ENCODE assay signal across 8 cellular contexts in genomic region chr19:49453013-49453756, GRCh38. TPM values are rescaled to one million over a fixed set of nuclear protein-coding genes. Genes with fewer than 3 reads are reported as not detected.
DNase-seq lines count a peak whose midpoint lies in the region; ATAC-seq, FAIRE-seq and TF ChIP-seq lines count a peak whose summit lies in the region.

TSS of gene ALDH16A1 (plus strand) at chr19:49453225. CDS start at chr19:49453332, 107 bp downstream.

- peak; percentile 82 for FAIRE-seq in HTR-8/SVneo (lab: Jason Lieb, UNC)
- FAIRE-seq in H1 (lab: Jason Lieb, UNC), result no peak

- no peaks in the 10 kb centered on the region for H3K9me3 ChIP-seq in H1 (ENCODE audit: insufficient read depth in 2 of 2, low read depth in 1 of 2, low read length in 1 of 2)

- peak within 1 kb of the TSS; percentile 92 for H4K91ac ChIP-seq in H1 (replicated peaks; ENCODE audit: insufficient read length, low read length)

- TF ChIP-seq POLR2A in H1 (IDR thresholded peaks at IDR 0.05; ENCODE audit: control extremely low read depth in 1 of 2, low read depth in 2 of 2, low read length in 2 of 2), result peak; percentile 90 to 99

- POLR2A ChIA-PET in H1 (lab: Charles Lee; ENCODE audit: partially characterized antibody), result interaction anchor here (0.7 to 4.6 kb wide), 28 partner anchors 10 to 323 kb away, joined by 3 to 33 read pairs (median 4); partner anchors contain the start of genes DKKL1, FLT3LG, GFY and RPS11

- H3K4me1 ChIP-seq in H1 (replicated peaks in 1 of 4; ENCODE audit: control insufficient read depth in 3 of 4, insufficient read depth in 4 of 4, low read length in 3 of 4), result peaks cover 0 to 4% (median 3%) of the 10 kb centered on the region in 4 experiments; a peak in 5 of 7 replicates
- H3K4me1 ChIP-seq in mesendoderm (ENCODE audit: control insufficient read depth, low read depth, low read length), result no peaks in the 10 kb centered on the region

- H2AFZ ChIP-seq in H1 (ENCODE audit: low read length), result no peak within 1 kb of the TSS; the same call in 1 of the 2 replicates

- H4K5ac ChIP-seq in H1 (ENCODE audit: insufficient read length, low read depth, low read length) (peak within 1 kb of the TSS; percentile 97), mesendoderm (ENCODE audit: low read length) (peak within 1 kb of the TSS; percentile 89)

- H3K9ac ChIP-seq in H1 (replicated peaks in 1 of 4; ENCODE audit: extremely low read depth in 1 of 4, low read depth in 3 of 4, low read length in 3 of 4) (peak within 1 kb of the TSS; percentile 94 to 98 (median 96)), mesendoderm (ENCODE audit: low read length) (peak within 1 kb of the TSS; percentile 98)

- CTCF ChIA-PET in H1 (lab: Charles Lee; ENCODE audit: partially characterized antibody), result interaction anchor here (0.5 to 2.1 kb wide), 6 partner anchors 8 to 358 kb away, joined by 4 to 7 read pairs (median 6); partner anchors contain the start of gene FLT3LG

- peak within 1 kb of the TSS; percentile 82 for H3K4ac ChIP-seq in H1 (replicated peaks; ENCODE audit: insufficient read length, low read depth, low read length)
- H3K4ac ChIP-seq in mesendoderm (ENCODE audit: low read depth, low read length), result peak within 1 kb of the TSS; percentile 97

- H2BK120ac ChIP-seq in H1 (replicated peaks; ENCODE audit: low read depth, low read length), result no peak within 1 kb of the TSS
- no peak within 1 kb of the TSS for H2BK120ac ChIP-seq in mesendoderm (ENCODE audit: low read depth, low read length)

- H2BK15ac ChIP-seq in H1 (ENCODE audit: low read length) (no peak within 1 kb of the TSS; the same call in 1 of the 2 replicates), mesendoderm (replicated peaks; ENCODE audit: low read depth) (no peak within 1 kb of the TSS)

- 1% methylated on average over 64 of the region's 66 CpGs; no CpG with 5 or more reads in 1 of the 2 experiments for WGBS in H1 (ENCODE audit: extremely low coverage in 1 of 2, insufficient coverage in 1 of 2, insufficient read length in 1 of 2, insufficient replicate concordance in 2 of 2, low coverage in 1 of 2, low lambda C conversion rate in 2 of 2, missing lambda C conversion rate in 1 of 2), 2 experiments
- WGBS in mesendoderm (ENCODE audit: extremely low coverage, insufficient coverage, low lambda C conversion rate), result no CpG with 5 or more reads among the region's 66 CpGs

- H3K18ac ChIP-seq in H1 (ENCODE audit: extremely low read depth, low read length), result peak within 1 kb of the TSS; percentile 98
- peak within 1 kb of the TSS; percentile 95 for H3K18ac ChIP-seq in mesendoderm (ENCODE audit: low read length)

- peaks cover 0 to 23% of the 10 kb centered on the region in 2 experiments; a peak in 2 of 4 replicates for H3K79me2 ChIP-seq in H1 (ENCODE audit: control insufficient read depth in 1 of 2, insufficient read depth in 2 of 2, low read length in 2 of 2)
- peaks cover 6% of the 10 kb centered on the region for H3K79me2 ChIP-seq in mesendoderm (ENCODE audit: control insufficient read depth, insufficient read depth, low read length)

- TF ChIP-seq RAD21 in H1 (IDR thresholded peaks at IDR 0.05 in 1 of 2, conservative IDR thresholded peaks at IDR 0.05 in 1 of 2; ENCODE audit: low read depth in 2 of 2, low read length in 2 of 2), result no peak

- H2AK5ac ChIP-seq in H1 (ENCODE audit: low read depth, low read length) (peak within 1 kb of the TSS; percentile 1; the same call in 1 of the 2 replicates), mesendoderm (ENCODE audit: low read length) (peak within 1 kb of the TSS; percentile 98)

- H2BK20ac ChIP-seq in H1 (ENCODE audit: low read length), result no peak within 1 kb of the TSS

- H4K8ac ChIP-seq in H1 (ENCODE audit: extremely low read depth, insufficient read depth, low read length) (peak within 1 kb of the TSS; percentile 99), mesendoderm (ENCODE audit: low read depth, low read length) (peak within 1 kb of the TSS; percentile 95)

- peak; percentile 93 for DNase-seq in COLO829 (ENCODE audit: low spot score)
- peak; percentile 94 for DNase-seq in HTR-8/SVneo (ENCODE audit: insufficient read length, low spot score)
- DNase-seq in NOMO-1 treated with dmso at 0.1 percent for 144 hours (lab: John Stamatoyannopoulos, UW; ENCODE audit: unreplicated experiment), result peak; percentile 95
- peak; percentile 92 to 96 (median 95) for DNase-seq in activated CD8-positive, alpha-beta memory T cell treated with anti-CD3 and anti-CD28 coated beads for 48 hours (ENCODE audit: low read depth in 2 of 3, low spot score in 2 of 3)
- DNase-seq in H1 (ENCODE audit: low read depth in 1 of 2, low spot score in 2 of 2), result peak; percentile 90 to 97
- peak; percentile 99 for DNase-seq in mesendoderm
- DNase-seq in stimulated activated CD8-positive, alpha-beta memory T cell treated with anti-CD3 and anti-CD28 coated beads, Interleukin-15, amount 100 ng/mL, for 1 hour (ENCODE audit: low read depth), result peak; percentile 91

- H3K56ac ChIP-seq in H1 (replicated peaks; ENCODE audit: insufficient read length, low read depth, low read length) (peak within 1 kb of the TSS; percentile 71), mesendoderm (ENCODE audit: low read length) (peak within 1 kb of the TSS; percentile 99)

- H3K79me1 ChIP-seq in H1 (ENCODE audit: low read depth, low read length) (peaks cover 2% of the 10 kb centered on the region), mesendoderm (ENCODE audit: low read length) (peaks cover 11% of the 10 kb centered on the region)

- H2BK5ac ChIP-seq in H1 (ENCODE audit: low read depth, low read length), result peak within 1 kb of the TSS; percentile 92
- H2BK5ac ChIP-seq in mesendoderm (ENCODE audit: low read length), result peak within 1 kb of the TSS; percentile 74

- peaks cover 3 to 9% (median 5%) of the 10 kb centered on the region in 4 experiments; a peak in 3 of 8 replicates for H3K36me3 ChIP-seq in H1 (ENCODE audit: control insufficient read depth in 2 of 4, insufficient read depth in 4 of 4, low read length in 3 of 4)
- peaks cover 2% of the 10 kb centered on the region for H3K36me3 ChIP-seq in mesendoderm (ENCODE audit: control insufficient read depth, insufficient read depth, low read length)

- H3K27ac ChIP-seq in H1 (ENCODE audit: low read depth, low read length) (peak within 1 kb of the TSS; percentile 96), mesendoderm (ENCODE audit: low read depth, low read length) (peak within 1 kb of the TSS; percentile 98)

- H3K23ac ChIP-seq in H1 (ENCODE audit: insufficient read length) (no peak within 1 kb of the TSS), mesendoderm (ENCODE audit: low read length) (no peak within 1 kb of the TSS)

- H4K20me1 ChIP-seq in H1 (replicated peaks in 1 of 2; ENCODE audit: control insufficient read depth in 1 of 2, insufficient read depth in 2 of 2, low read length in 2 of 2), result peaks cover 2 to 7% of the 10 kb centered on the region in 2 experiments

- peaks cover 4% of the 10 kb centered on the region for H3K23me2 ChIP-seq in H1 (ENCODE audit: low read depth, low read length)

- TF ChIP-seq EP300 in H1 (IDR thresholded peaks at IDR 0.05; ENCODE audit: borderline replicate concordance in 1 of 2, low read depth in 2 of 2, low read length in 2 of 2), result no peak

- peak within 1 kb of the TSS; percentile 81 for H2BK12ac ChIP-seq in H1 (ENCODE audit: low read depth, low read length)

- no peaks in the 10 kb centered on the region for H3K27me3 ChIP-seq in H1 (replicated peaks in 1 of 4; ENCODE audit: control insufficient read depth in 3 of 4, extremely low read depth in 1 of 4, insufficient read depth in 3 of 4, low read length in 3 of 4)
- no peaks in the 10 kb centered on the region for H3K27me3 ChIP-seq in mesendoderm (ENCODE audit: insufficient read depth, low read length, poor library complexity)

- peak within 1 kb of the TSS; percentile 78 to 86 (median 80) for H3K4me3 ChIP-seq in H1 (ENCODE audit: extremely low read depth in 1 of 4, insufficient read depth in 2 of 4, low read depth in 3 of 4, low read length in 4 of 4)
- peak within 1 kb of the TSS; percentile 85 for H3K4me3 ChIP-seq in mesendoderm (ENCODE audit: low read length)

- H3K14ac ChIP-seq in H1 (ENCODE audit: insufficient read length), result no peak within 1 kb of the TSS

- ATAC-seq in GM21367 (IDR thresholded peaks at IDR 0.05; ENCODE audit: unreplicated experiment), result peak; percentile 79

- TF ChIP-seq CTCF in H1 (IDR thresholded peaks at IDR 0.05; ENCODE audit: control extremely low read depth in 1 of 3, insufficient read depth in 1 of 3, low read depth in 1 of 3, low read length in 3 of 3), result no peak

- peak within 1 kb of the TSS; percentile 63 to 93 for H3K4me2 ChIP-seq in H1 (ENCODE audit: insufficient read depth in 1 of 2, low read depth in 2 of 2, low read length in 2 of 2)
- H3K4me2 ChIP-seq in mesendoderm (ENCODE audit: low read length), result peak within 1 kb of the TSS; percentile 96

TF ChIP-seq in H1, 55 proteins besides CTCF, POLR2A, EP300 and RAD21 (continues in another document):
- TF ChIP-seq TAF1 (IDR thresholded peaks at IDR 0.05; ENCODE audit: low read depth, low read length) (peak; percentile 94), NRF1 (IDR thresholded peaks at IDR 0.05; ENCODE audit: low read depth, low read length) (peak; percentile 86), E2F6 (IDR thresholded peaks at IDR 0.05) (peak; percentile 48), SP1 (IDR thresholded peaks at IDR 0.05; ENCODE audit: low read depth, low read length) (peak; percentile 60; the same call in 1 of the 2 replicates), SP2 (IDR thresholded peaks at IDR 0.05; ENCODE audit: low read length) (no peak), CREB1 (IDR thresholded peaks at IDR 0.05) (peak; percentile 69), SRF (IDR thresholded peaks at IDR 0.05; ENCODE audit: low read depth, low read length) (no peak)

RNA-seq across cellular contexts. Expression of gene ALDH16A1, which starts in this region (rescaled TPM):
- total RNA-seq in H1 (2021; fragmentation: NEBNext Ultra II Directional; extraction: Animal tissue kit (Norgen Biotek cat#: 25700)), result 32.7 and 34.3 TPM in 2 replicates
- 30.5 and 54.8 TPM in 2 replicates for polyA plus RNA-seq in H1 (2011; rRNA removed)
- 32.1 TPM for polyA plus RNA-seq in H1 (2011; cell fraction: cytosol; rRNA removed)
- polyA plus RNA-seq in H1 (2011; cell fraction: nucleus; rRNA removed), result 81.6 TPM
- 26.2 to 40.1 TPM (median 35.4 TPM) in 4 replicates for polyA plus RNA-seq in H1 (2012, experiment 1 of 2)
- 25.7 TPM for polyA plus RNA-seq in H1 (2012, experiment 2 of 2)
- 19.9 TPM for polyA plus RNA-seq in H1 (2013, experiment 1 of 2)
- 18.5 TPM for polyA plus RNA-seq in H1 (2013, experiment 2 of 2)
- 13.9 and 18.1 TPM in 2 replicates for polyA minus RNA-seq in H1 (2011; rRNA and poly(A)+ RNA removed)
- polyA minus RNA-seq in H1 (2011; cell fraction: cytosol; rRNA and poly(A)+ RNA removed), result 25.7 TPM
- polyA minus RNA-seq in H1 (2011; cell fraction: nucleus; rRNA and poly(A)+ RNA removed), result 21.3 TPM
- 17.6 TPM for polyA plus RNA-seq in mesendoderm (2013, experiment 1 of 2)
- polyA plus RNA-seq in mesendoderm (2013, experiment 2 of 2), result 16.0 TPM

Comparison
In these comparisons a context has a peak if more than half of its experiments do, and no peak if none do; other contexts are left out.
1. Peak in every context shown above with its lines: DNase-seq, ATAC-seq, H3K4me3 ChIP-seq and H3K27ac ChIP-seq.